7 cellular contexts compared by ENCODE assay signal in genomic region chr10:20232079-20232478, GRCh38.
"Had no signal": no experiment of that assay in that cellular context is flagged by ENCODE, and none has a peak within 500 bp of the region (broad histone marks: within the 10 kb centered on the region; RNA-seq: fewer than 3 reads in every experiment).

No MANE protein-coding gene starts in this region.

- ATAC-seq: GM12878 had no signal

- H3K4me3 ChIP-seq: GM12878 had no signal

- FAIRE-seq: GM12878, GM12891, GM12892, GM18507, GM19239 had no signal

- DNase-seq: GDM1, GF-D8 had no signal
